Comparison of ENCODE assay signal across 14 cellular contexts in the genomic region with DNA sequence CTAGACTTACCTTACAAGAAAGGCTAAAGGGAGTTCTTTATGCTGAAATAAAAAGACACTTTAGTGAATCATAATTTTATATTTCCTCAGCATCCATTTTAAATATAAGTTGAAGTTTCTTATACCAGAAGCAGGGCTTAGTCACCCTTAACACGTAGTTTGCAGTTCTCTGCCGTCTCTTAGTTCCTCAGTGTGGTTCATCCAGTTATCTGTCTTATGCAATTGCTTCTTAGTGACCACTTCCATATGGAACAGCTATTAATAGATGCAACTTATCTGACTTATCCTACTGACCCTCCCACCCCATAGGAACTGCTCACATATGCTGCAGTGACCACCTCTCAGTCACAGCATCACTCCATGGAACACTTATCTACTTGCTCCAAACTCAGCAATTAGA. TPM values are rescaled to one million over a fixed set of nuclear protein-coding genes. Genes with fewer than 3 reads are reported as not detected.
DNase-seq lines count a peak whose midpoint lies in the region; ATAC-seq and TF ChIP-seq lines count a peak whose summit lies in the region.
"Had no signal": no experiment of that assay in that cellular context is flagged by ENCODE, and none has a peak within 500 bp of the region (broad histone marks: within the 10 kb centered on the region; RNA-seq: fewer than 3 reads in every experiment).

No MANE protein-coding gene starts in this region.

- WGBS in neuronal stem cell (ENCODE audit: extremely low coverage in 2 of 2, insufficient read length in 2 of 2, insufficient replicate concordance in 1 of 2), 2 donors: no CpG with 5 or more reads among the region's 2 CpGs

- no peak overlapping the region for H3K23ac ChIP-seq in neuronal stem cell (ENCODE audit: low read depth, low read length, poor library complexity)

- H3K36me3 ChIP-seq in upper lobe of right lung (no peaks in the 10 kb centered on the region), brain microvascular endothelial cell (replicated peaks) (no peaks in the 10 kb centered on the region), neuronal stem cell (replicated peaks in 1 of 2; ENCODE audit: control insufficient read depth in 2 of 2, insufficient read depth in 2 of 2, low read length in 2 of 2) (no peaks in the 10 kb centered on the region)
- H3K36me3 ChIP-seq: BLaER1 treated with 17β-estradiol and CSF1 and Interleukin-3, amounts not matched to agents 10 nM and 100 nM had no signal

- H3K9ac ChIP-seq in neuronal stem cell (ENCODE audit: low read depth, low read length, poor library complexity): no peak overlapping the region
- H3K9ac ChIP-seq: BLaER1 treated with 17β-estradiol and CSF1 and Interleukin-3, amounts not matched to agents 10 nM and 100 nM had no signal

- H3K27ac ChIP-seq in upper lobe of right lung (no peak overlapping the region), brain microvascular endothelial cell (no peak overlapping the region), neuronal stem cell (replicated peaks; ENCODE audit: low read length) (no peak overlapping the region)

- DNase-seq in SHP77 treated with DMSO at 0.1 percent for 48 hours (lab: John Stamatoyannopoulos, UW) (peak; percentile 45), SHP77 (lab: John Stamatoyannopoulos, UW) (no peak), MV-4-11 (lab: John Stamatoyannopoulos, UW) (peak; percentile 86), SKM-1 treated with dmso at 0.1 percent for 144 hours (lab: John Stamatoyannopoulos, UW; ENCODE audit: unreplicated experiment) (peak; percentile 9), upper lobe of right lung (no peak), brain microvascular endothelial cell (no peak), neuronal stem cell (ENCODE audit: low spot score) (no peak)
- DNase-seq in activated T-cell treated with anti-CD3 and anti-CD28 coated beads, Interleukin-2, amount 50 U/mL, for 48 hours: no peak
- DNase-seq: ACHN; CD4-positive, alpha-beta memory T cell; DMS153; GF-D8 had no signal

- no peak overlapping the region for H3K4ac ChIP-seq in neuronal stem cell (ENCODE audit: low read length)

- H2BK120ac ChIP-seq in neuronal stem cell (ENCODE audit: low read depth, low read length): no peak overlapping the region

- H4K91ac ChIP-seq in neuronal stem cell (ENCODE audit: low read depth, low read length, poor library complexity): no peak overlapping the region

- intact Hi-C loops in upper lobe of right lung (cut with DNase I): no loop called here

- no peak overlapping the region for H2AK5ac ChIP-seq in neuronal stem cell (ENCODE audit: low read depth, low read length)

- in situ Hi-C loops in brain microvascular endothelial cell (cut with HindIII; ENCODE audit: low pct_ligation_motif_present, low sequenced_read_pairs): no loop called here

- H4K8ac ChIP-seq in neuronal stem cell (ENCODE audit: low read depth, low read length): no peak overlapping the region

- no peak for TF ChIP-seq CTCF in upper lobe of right lung (IDR thresholded peaks at IDR 0.05)
- TF ChIP-seq CTCF in brain microvascular endothelial cell (IDR thresholded peaks at IDR 0.05; ENCODE audit: low read depth, low read length, missing control alignments): no peak

- H3K9me3 ChIP-seq in upper lobe of right lung: no peaks in the 10 kb centered on the region
- H3K9me3 ChIP-seq in neuronal stem cell (replicated peaks in 1 of 2; ENCODE audit: control insufficient read depth in 2 of 2, insufficient read depth in 1 of 2, low read depth in 1 of 2, low read length in 2 of 2): peaks cover 3 to 5% of the 10 kb centered on the region in 2 donors

- ATAC-seq in upper lobe of right lung: peak; percentile 69
- ATAC-seq: HCT116 had no signal

- no peak overlapping the region for H2BK5ac ChIP-seq in neuronal stem cell (ENCODE audit: low read length)

- H3K27me3 ChIP-seq in upper lobe of right lung: no peaks in the 10 kb centered on the region
- no peaks in the 10 kb centered on the region for H3K27me3 ChIP-seq in brain microvascular endothelial cell (replicated peaks)
- no peaks in the 10 kb centered on the region for H3K27me3 ChIP-seq in neuronal stem cell (ENCODE audit: control insufficient read depth in 3 of 3, insufficient read depth in 3 of 3, low read depth in 1 of 3, low read length in 3 of 3)
- H3K27me3 ChIP-seq: BLaER1 treated with 17β-estradiol and CSF1 and Interleukin-3, amounts not matched to agents 10 nM and 100 nM had no signal

- H3K79me1 ChIP-seq in neuronal stem cell (ENCODE audit: low read depth, low read length): no peaks in the 10 kb centered on the region

- no peak overlapping the region for H3K18ac ChIP-seq in neuronal stem cell (ENCODE audit: low read length)

- H2BK15ac ChIP-seq in neuronal stem cell (ENCODE audit: low read length): no peak overlapping the region

- no peak overlapping the region for H2BK12ac ChIP-seq in neuronal stem cell (ENCODE audit: low read length)

- no peak overlapping the region for H2AFZ ChIP-seq in neuronal stem cell (ENCODE audit: low read length)

- H3K4me1 ChIP-seq in upper lobe of right lung (no peaks in the 10 kb centered on the region), neuronal stem cell (ENCODE audit: control insufficient read depth in 2 of 2, insufficient read depth in 1 of 2, low read depth in 1 of 2, low read length in 2 of 2) (no peaks in the 10 kb centered on the region)

- no peak overlapping the region for H3K4me2 ChIP-seq in neuronal stem cell (ENCODE audit: insufficient read depth, low read length, poor library complexity, severe bottlenecking)

- H3K14ac ChIP-seq in neuronal stem cell (ENCODE audit: low read length): no peak overlapping the region

- H3K4me3 ChIP-seq in upper lobe of right lung (no peak overlapping the region), brain microvascular endothelial cell (ENCODE audit: low read depth, low read length) (no peak overlapping the region), neuronal stem cell (ENCODE audit: low read length in 2 of 2) (no peak overlapping the region)
- H3K4me3 ChIP-seq: BLaER1 treated with 17β-estradiol and CSF1 and Interleukin-3, amounts not matched to agents 10 nM and 100 nM had no signal

RNA-seq across cellular contexts. Expression of a gene that starts 11.7 kb away (rescaled TPM):
- 15.8 TPM for total RNA-seq in upper lobe of right lung
- polyA plus RNA-seq in neuronal stem cell (2013, experiment 1 of 2): 26.7 TPM
- polyA plus RNA-seq in neuronal stem cell (2013, experiment 2 of 2): 27.3 TPM

Comparison
In these comparisons a context has a peak if more than half of its experiments do, and no peak if none do; other contexts are left out.
1. DNase-seq: peak in SHP77 treated with DMSO at 0.1 percent for 48 hours (single experiment), MV-4-11 (single experiment) and SKM-1 treated with dmso at 0.1 percent for 144 hours (single experiment); none in SHP77 (0 of 2), upper lobe of right lung (single experiment), brain microvascular endothelial cell (single experiment), activated T-cell treated with anti-CD3 and anti-CD28 coated beads, Interleukin-2, amount 50 U/mL, for 48 hours (0 of 2) and neuronal stem cell (single experiment).